Comparison of ENCODE assay signal across 8 cellular contexts in the genomic region with DNA sequence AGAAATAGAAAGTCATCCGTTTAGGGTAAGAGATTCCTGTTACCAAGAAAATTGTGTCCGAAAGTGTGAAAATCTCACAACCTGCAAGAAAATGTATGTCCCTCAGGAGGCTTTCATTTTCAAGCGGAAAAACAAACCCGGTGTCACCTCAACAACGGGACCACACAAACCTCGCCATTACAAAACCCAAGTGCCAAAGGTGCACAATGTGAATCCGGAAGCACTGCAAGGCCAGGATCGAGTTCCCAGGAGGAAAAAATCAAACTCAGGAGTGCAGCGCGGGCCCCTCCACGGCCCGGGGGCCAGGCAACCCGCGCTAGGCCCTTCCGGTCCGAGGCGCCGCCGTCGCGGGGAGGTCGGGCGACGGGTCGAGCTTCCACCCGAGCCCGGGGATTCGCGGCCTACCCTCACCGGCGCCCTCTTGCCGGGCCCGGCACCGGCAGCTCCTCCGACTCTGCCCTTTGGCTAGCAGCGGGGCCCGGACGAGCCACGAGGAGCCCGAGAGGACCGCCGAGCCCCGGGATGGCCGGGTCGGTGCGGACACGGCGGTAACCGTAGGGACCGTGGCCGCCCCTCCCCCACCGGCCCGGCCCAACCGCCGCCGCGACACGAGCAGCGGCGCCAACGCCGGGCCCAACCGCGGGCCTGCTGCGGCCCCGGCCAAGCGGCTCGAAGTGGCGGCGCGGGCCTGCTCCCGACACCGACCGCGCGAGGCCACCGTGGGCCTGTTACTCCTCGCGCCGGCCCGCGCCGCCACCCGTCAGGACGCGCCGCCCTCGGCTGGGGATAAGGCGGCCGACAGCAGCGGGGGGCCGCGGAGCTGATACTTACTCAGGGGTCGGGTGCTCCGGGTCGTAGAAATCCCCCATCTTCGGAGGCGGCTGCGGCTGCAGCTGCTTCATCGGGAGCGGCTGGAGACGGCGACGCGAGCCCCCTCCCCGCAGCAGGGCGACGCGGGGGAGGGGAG.
DNase-seq lines count a peak whose midpoint lies in the region; ATAC-seq and TF ChIP-seq lines count a peak whose summit lies in the region.

No MANE protein-coding gene starts in this region.

- DNase-seq in DMS79 treated with DMSO at 0.1 percent for 48 hours (lab: John Stamatoyannopoulos, UW) (peak; percentile 1), DMS79 (lab: John Stamatoyannopoulos, UW) (no peak), NCI-H526 treated with DMSO at 0.1 percent for 48 hours (lab: John Stamatoyannopoulos, UW) (peak; percentile 31), activated T-cell treated with anti-CD3 and anti-CD28 coated beads for 48 hours (ENCODE audit: low read depth) (peak; percentile 52), erythroblast (lab: John Stamatoyannopoulos, UW) (peak; percentile 76 to 87)
- DNase-seq in stimulated activated CD8-positive, alpha-beta memory T cell treated with anti-CD3 and anti-CD28 coated beads, Interleukin-4, amount 100 ng/mL, for 4 hours (ENCODE audit: low read depth in 2 of 2, low spot score in 1 of 2): peak; percentile 10 to 22

- H3K9me3 ChIP-seq in muscle layer of colon (ENCODE audit: low read length): no peaks in the 10 kb centered on the region

- peak; percentile 21 for ATAC-seq in HG02852 (IDR thresholded peaks at IDR 0.05; ENCODE audit: unreplicated experiment)

- H3K9ac ChIP-seq in muscle layer of colon (ENCODE audit: low read length): peak overlapping the region; percentile 66

- H3K36me3 ChIP-seq in muscle layer of colon (ENCODE audit: insufficient read depth, low read length): no peaks in the 10 kb centered on the region

- TF ChIP-seq POLR2A in erythroblast (IDR thresholded peaks at IDR 0.05; ENCODE audit: low read length): no peak

- peak overlapping the region; percentile 92 to 99 for H3K4me3 ChIP-seq in muscle layer of colon (ENCODE audit: low read depth in 1 of 2, low read length in 2 of 2)

- no peaks in the 10 kb centered on the region for H3K27me3 ChIP-seq in muscle layer of colon (ENCODE audit: control insufficient read depth in 1 of 2, insufficient read depth in 2 of 2, low read length in 2 of 2)

- peak overlapping the region; percentile 98 for H3K27ac ChIP-seq in muscle layer of colon (ENCODE audit: low read depth, low read length)

- peaks cover 46% of the 10 kb centered on the region for H3K4me1 ChIP-seq in muscle layer of colon (ENCODE audit: insufficient read depth, low read length)
